Comparison of ENCODE assay signal across 8 cellular contexts in genomic region chr6:33375143-33375649, GRCh38. TPM values are rescaled to one million over a fixed set of nuclear protein-coding genes. Genes with fewer than 3 reads are reported as not detected.
DNase-seq lines count a peak whose midpoint lies in the region; TF ChIP-seq lines count a peak whose summit lies in the region.

No MANE protein-coding gene starts in this region.

- peak overlapping the region in 6 of 11 experiments; percentile 14 to 73 (median 46); a peak in 9 of 22 replicates for H3K27ac ChIP-seq in BLaER1 treated with 17β-estradiol and CSF1 and Interleukin-3, amounts not matched to agents 10 nM and 100 nM
- H3K27ac ChIP-seq in epithelial cell of prostate (peak overlapping the region; percentile 52), neutrophil (peak overlapping the region; percentile 53)

- peak overlapping the region in 8 of 11 experiments; percentile 10 to 69 (median 62); a peak in 14 of 22 replicates for H3K4me2 ChIP-seq in BLaER1 treated with 17β-estradiol and CSF1 and Interleukin-3, amounts not matched to agents 10 nM and 100 nM

- no peak for TF ChIP-seq CTCF in neutrophil (IDR thresholded peaks at IDR 0.05)

- H3K4me3 ChIP-seq in BLaER1 treated with 17β-estradiol and CSF1 and Interleukin-3, amounts not matched to agents 10 nM and 100 nM = no peak overlapping the region
- H3K4me3 ChIP-seq in neutrophil (ENCODE audit: low read depth in 1 of 2, low read length in 1 of 2) = peak overlapping the region; percentile 17 to 31

- peak; percentile 32 for DNase-seq in NCI-H460 (ENCODE audit: extremely low read depth, low read depth)
- DNase-seq in epithelial cell of prostate (ENCODE audit: low read depth, low spot score) = peak; percentile 37
- DNase-seq in stimulated activated CD4-positive, alpha-beta T cell treated with anti-CD3 and anti-CD28 coated beads, Interleukin-2, amount 100 ng/mL, for 24 hours = no peak
- DNase-seq in cerebellum (ENCODE audit: low spot score) = no peak
- DNase-seq in central memory CD4-positive, alpha-beta T cell = no peak
- no peak for DNase-seq in activated CD4-positive, alpha-beta T cell treated with anti-CD3 and anti-CD28 coated beads for 4 hours

- peaks cover 0 to 55% (median 30%) of the 10 kb centered on the region in 10 experiments; a peak in 14 of 20 replicates for H3K4me1 ChIP-seq in BLaER1 treated with 17β-estradiol and CSF1 and Interleukin-3, amounts not matched to agents 10 nM and 100 nM
- peaks cover 29 to 32% of the 10 kb centered on the region in 2 experiments for H3K4me1 ChIP-seq in neutrophil (ENCODE audit: control insufficient read depth in 1 of 2, insufficient read depth in 1 of 2, low read depth in 1 of 2, low read length in 1 of 2)

- no peaks in the 10 kb centered on the region for H3K36me3 ChIP-seq in BLaER1 treated with 17β-estradiol and CSF1 and Interleukin-3, amounts not matched to agents 10 nM and 100 nM
- no peaks in the 10 kb centered on the region for H3K36me3 ChIP-seq in neutrophil

- H3K27me3 ChIP-seq in BLaER1 treated with 17β-estradiol and CSF1 and Interleukin-3, amounts not matched to agents 10 nM and 100 nM = no peaks in the 10 kb centered on the region
- H3K27me3 ChIP-seq in neutrophil = no peaks in the 10 kb centered on the region

- H3K9ac ChIP-seq in BLaER1 treated with 17β-estradiol and CSF1 and Interleukin-3, amounts not matched to agents 10 nM and 100 nM = peak overlapping the region in 4 of 11 experiments; percentile 26 to 50 (median 38); a peak in 4 of 22 replicates

- no peaks in the 10 kb centered on the region for H3K9me3 ChIP-seq in BLaER1 treated with 17β-estradiol and CSF1 and Interleukin-3, amounts not matched to agents 10 nM and 100 nM (replicated peaks in 1 of 11)
- H3K9me3 ChIP-seq in neutrophil = no peaks in the 10 kb centered on the region

- H4K20me1 ChIP-seq in BLaER1 treated with 17β-estradiol and CSF1 and Interleukin-3, amounts not matched to agents 10 nM and 100 nM = no peaks in the 10 kb centered on the region

RNA-seq across cellular contexts. Expression of gene KIFC1, which starts 16.4 kb away (rescaled TPM):
- total RNA-seq in NCI-H460 (2014; rRNA removed; shearing (Covaris generic)) = 14.7 and 16.9 TPM in 2 replicates
- 45.4 and 72.0 TPM in 2 replicates for polyA plus RNA-seq in NCI-H460 (2014; cell fraction: nucleus; rRNA removed)
- total RNA-seq in cerebellum = 12.3 TPM

RNA-seq across cellular contexts. Expression of gene PHF1, which starts 35.6 kb away (rescaled TPM):
- total RNA-seq in NCI-H460 (2014; rRNA removed; shearing (Covaris generic)) = 15.9 and 18.8 TPM in 2 replicates
- polyA plus RNA-seq in NCI-H460 (2014; cell fraction: nucleus; rRNA removed) = 47.8 and 55.6 TPM in 2 replicates
- 18.6 TPM for total RNA-seq in cerebellum

RNA-seq across cellular contexts. Expression of gene CUTA, which starts 42.7 kb away (rescaled TPM):
- total RNA-seq in NCI-H460 (2014; rRNA removed; shearing (Covaris generic)) = 132 and 160 TPM in 2 replicates
- 68.8 and 91.8 TPM in 2 replicates for polyA plus RNA-seq in NCI-H460 (2014; cell fraction: nucleus; rRNA removed)
- 66.1 TPM for total RNA-seq in cerebellum

RNA-seq across cellular contexts. Expression of gene SYNGAP1, which starts 44.7 kb away (rescaled TPM):
- 1.2 TPM in 2 replicates for total RNA-seq in NCI-H460 (2014; rRNA removed; shearing (Covaris generic))
- 3.9 and 6.1 TPM in 2 replicates for polyA plus RNA-seq in NCI-H460 (2014; cell fraction: nucleus; rRNA removed)
- total RNA-seq in cerebellum = 21.4 TPM

RNA-seq across cellular contexts. Expression of gene DAXX, which starts 52.4 kb away (rescaled TPM):
- total RNA-seq in NCI-H460 (2014; rRNA removed; shearing (Covaris generic)) = 22.3 and 23.9 TPM in 2 replicates
- 30.0 and 37.3 TPM in 2 replicates for polyA plus RNA-seq in NCI-H460 (2014; cell fraction: nucleus; rRNA removed)
- 15.1 TPM for total RNA-seq in cerebellum

Comparison
In these comparisons a context has a peak if more than half of its experiments do, and no peak if none do; other contexts are left out.
1. H3K4me3 ChIP-seq: peak in neutrophil (2 of 2); none in BLaER1 treated with 17β-estradiol and CSF1 and Interleukin-3, amounts not matched to agents 10 nM and 100 nM (0 of 10).
2. DNase-seq: peak in NCI-H460 (single experiment) and epithelial cell of prostate (single experiment); none in stimulated activated CD4-positive, alpha-beta T cell treated with anti-CD3 and anti-CD28 coated beads, Interleukin-2, amount 100 ng/mL, for 24 hours (0 of 2), cerebellum (single experiment), central memory CD4-positive, alpha-beta T cell (single experiment) and activated CD4-positive, alpha-beta T cell treated with anti-CD3 and anti-CD28 coated beads for 4 hours (0 of 2).
3. Peak in every context shown above with its lines, with median percentiles within 50 percentile points of each other: H3K27ac ChIP-seq.